10 cellular contexts compared by ENCODE assay signal in the genomic region with DNA sequence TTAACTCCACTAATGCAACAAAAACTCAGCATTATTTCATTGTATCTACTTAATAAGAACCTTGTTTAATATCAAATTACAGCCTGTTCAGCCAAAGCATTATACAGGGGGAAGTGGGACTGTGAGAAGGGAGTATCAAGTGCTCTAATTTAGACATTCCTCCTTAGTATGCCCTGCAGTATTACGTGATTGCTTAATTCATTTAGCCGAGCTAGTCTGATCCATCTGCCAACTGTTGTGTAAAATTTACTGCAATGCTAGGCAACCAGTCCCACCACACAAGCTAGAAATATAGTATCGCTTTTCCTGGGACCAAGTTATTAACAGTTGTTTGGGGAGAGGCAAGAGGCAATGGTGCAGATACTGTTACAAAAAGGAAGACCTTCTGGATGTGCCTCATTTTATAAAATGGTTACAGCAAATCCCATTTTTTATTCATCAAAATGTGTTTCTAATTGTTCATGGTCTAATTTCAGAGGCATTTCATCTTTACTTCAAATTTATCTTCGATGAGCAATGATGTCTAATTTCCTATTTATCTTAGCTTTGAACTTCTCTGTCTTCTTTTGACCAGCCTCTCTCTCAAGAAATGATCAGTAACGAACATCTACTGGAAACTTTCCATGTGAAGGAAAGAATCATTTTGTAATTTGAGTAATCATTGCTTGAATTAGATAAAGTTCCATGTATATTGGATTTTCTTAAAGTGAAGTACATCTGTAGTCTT.
A peak's percentile ranks its signal among the peaks of the same experiment; 100 is the strongest.
DNase-seq lines count a peak whose midpoint lies in the region; TF ChIP-seq lines count a peak whose summit lies in the region.
"Had no signal": no experiment of that assay in that cellular context is flagged by ENCODE, and none has a peak within 500 bp of the region (broad histone marks: within the 10 kb centered on the region; RNA-seq: fewer than 3 reads in every experiment).

No MANE protein-coding gene starts in this region.

- TF ChIP-seq CTCF in fibroblast of the aortic adventitia (IDR thresholded peaks at IDR 0.05; ENCODE audit: insufficient read depth, low read length) = no peak
- TF ChIP-seq CTCF in sigmoid colon (IDR thresholded peaks at IDR 0.05) = no peak

- H3K9ac ChIP-seq in GM23248 = peak overlapping the region; percentile 70

- H3K36me3 ChIP-seq in GM23248 (ENCODE audit: low read depth) = no peaks in the 10 kb centered on the region
- no peaks in the 10 kb centered on the region for H3K36me3 ChIP-seq in sigmoid colon
- H3K36me3 ChIP-seq: colonic mucosa, prostate gland had no signal

- in situ Hi-C loops in GM23248 (cut with MboI) = no loop called here

- TF ChIP-seq EP300 in sigmoid colon (IDR thresholded peaks at IDR 0.05) = no peak

- no peaks in the 10 kb centered on the region for H4K20me1 ChIP-seq in GM23248 (ENCODE audit: insufficient read depth)

- 1% methylated on average over 5 of the region's 5 CpGs for WGBS in GM23248 (ENCODE audit: low coverage in 1 of 2, low lambda C conversion rate in 2 of 2, missing lambda C conversion rate in 2 of 2), 2 experiments
- 57 to 68% methylated on average over 5 of the region's 5 CpGs for WGBS in sigmoid colon, 2 donors

- peaks cover 27% of the 10 kb centered on the region for H3F3A ChIP-seq in GM23248 (ENCODE audit: insufficient read depth)

- H3K27ac ChIP-seq in GM23248 = peak overlapping the region; percentile 87
- peak overlapping the region; percentile 59 to 78 (median 74) for H3K27ac ChIP-seq in sigmoid colon
- H3K27ac ChIP-seq: colonic mucosa, prostate gland had no signal

- H3K4me3 ChIP-seq in GM23248 (peak overlapping the region; percentile 48), fibroblast of the aortic adventitia (ENCODE audit: low read depth, low read length) (no peak overlapping the region), sigmoid colon (no peak overlapping the region)
- H3K4me3 ChIP-seq: colonic mucosa, prostate gland had no signal

- peak overlapping the region; percentile 60 for H2AFZ ChIP-seq in GM23248

- TF ChIP-seq POLR2A in sigmoid colon (IDR thresholded peaks at IDR 0.05) = no peak

- H3K9me2 ChIP-seq in GM23248 (ENCODE audit: insufficient read depth) = no peaks in the 10 kb centered on the region; the same call in 1 of the 2 replicates

- H3K27me3 ChIP-seq in GM23248 (replicated peaks; ENCODE audit: insufficient read depth) (no peaks in the 10 kb centered on the region), sigmoid colon (no peaks in the 10 kb centered on the region)
- H3K27me3 ChIP-seq: colonic mucosa had no signal

- DNase-seq in GM23248 = peak; percentile 92
- peak; percentile 61 for DNase-seq in NCI-H524 treated with DMSO at 0.1 percent for 48 hours (lab: John Stamatoyannopoulos, UW)
- peak; percentile 89 for DNase-seq in fibroblast of the aortic adventitia (ENCODE audit: low read depth)
- no peak for DNase-seq in sigmoid colon
- no peak for DNase-seq in activated CD4-positive, CD25-positive, alpha-beta regulatory T cell (lab: John Stamatoyannopoulos, UW)
- no peak for DNase-seq in anterior cingulate cortex (lab: John Stamatoyannopoulos, UW)
- DNase-seq in activated CD4-positive, alpha-beta T cell treated with anti-CD3 and anti-CD28 coated beads, Interleukin-2, amount 50 U/mL, for 1 hour = no peak
- no peak for DNase-seq in NCI-H146 treated with DMSO at 0.1 percent for 48 hours (lab: John Stamatoyannopoulos, UW; ENCODE audit: unreplicated experiment)
- DNase-seq: colonic mucosa had no signal

- intact Hi-C loops in sigmoid colon (cut with DNase I) = no loop called here

- H3K4me2 ChIP-seq in GM23248 (ENCODE audit: unreplicated experiment) = peak overlapping the region; percentile 76

- H3K79me2 ChIP-seq in GM23248 (ENCODE audit: insufficient read depth) = no peaks in the 10 kb centered on the region

- peaks cover 24% of the 10 kb centered on the region for H3K4me1 ChIP-seq in GM23248 (ENCODE audit: insufficient read depth)
- peaks cover 0 to 33% (median 17%) of the 10 kb centered on the region in 4 donors for H3K4me1 ChIP-seq in sigmoid colon
- H3K4me1 ChIP-seq: colonic mucosa, prostate gland had no signal

- H3K9me3 ChIP-seq in GM23248 (ENCODE audit: low read depth) = no peaks in the 10 kb centered on the region
- H3K9me3 ChIP-seq in sigmoid colon = no peaks in the 10 kb centered on the region
- H3K9me3 ChIP-seq: colonic mucosa, prostate gland had no signal

Comparison
In these comparisons a context has a peak if more than half of its experiments do, and no peak if none do; other contexts are left out.
1. DNase-seq: peak in GM23248 (single experiment), NCI-H524 treated with DMSO at 0.1 percent for 48 hours (single experiment) and fibroblast of the aortic adventitia (single experiment); none in sigmoid colon (single experiment), activated CD4-positive, CD25-positive, alpha-beta regulatory T cell (0 of 4), anterior cingulate cortex (0 of 58), activated CD4-positive, alpha-beta T cell treated with anti-CD3 and anti-CD28 coated beads, Interleukin-2, amount 50 U/mL, for 1 hour (single experiment) and NCI-H146 treated with DMSO at 0.1 percent for 48 hours (single experiment).